ENCODE assay signal across 22 cellular contexts in genomic region chr7:47074702-47075153, GRCh38.
DNase-seq lines count a peak whose midpoint lies in the region; ATAC-seq and TF ChIP-seq lines count a peak whose summit lies in the region.
"Had no signal": no experiment of that assay in that cellular context is flagged by ENCODE, and none has a peak within 500 bp of the region (broad histone marks: within the 10 kb centered on the region; RNA-seq: fewer than 3 reads in every experiment).

No MANE protein-coding gene starts in this region.

- no peak overlapping the region for H3K27ac ChIP-seq in liver (ENCODE audit: low read depth in 1 of 2, low read length in 2 of 2)
- H3K27ac ChIP-seq in testis: no peak overlapping the region
- H3K27ac ChIP-seq: esophagus muscularis mucosa, neutrophil, SK-N-MC had no signal

- TF ChIP-seq CTCF in fibroblast of pulmonary artery (IDR thresholded peaks at IDR 0.05; ENCODE audit: low read length, missing control alignments) (no peak), liver (IDR thresholded peaks at IDR 0.05; ENCODE audit: low read depth, low read length, missing input control) (no peak), testis (IDR thresholded peaks at IDR 0.05) (no peak)

- 65% methylated on average over 2 of the region's 2 CpGs for WGBS in liver
- 40 to 45% methylated on average over 2 of the region's 2 CpGs for WGBS in testis, 2 donors

- intact Hi-C loops in testis (cut with DNase I; ENCODE audit: low total_unique reads): no loop called here

- no peaks in the 10 kb centered on the region for H3K36me3 ChIP-seq in liver (ENCODE audit: control insufficient read depth in 4 of 4, insufficient read depth in 3 of 4, low read depth in 1 of 4, low read length in 3 of 4)
- no peaks in the 10 kb centered on the region for H3K36me3 ChIP-seq in testis (ENCODE audit: low read depth, missing control alignments)
- H3K36me3 ChIP-seq: esophagus muscularis mucosa, neutrophil, thyroid gland had no signal

- TF ChIP-seq POLR2A in testis (IDR thresholded peaks at IDR 0.05): no peak

- H3K9me3 ChIP-seq in liver (ENCODE audit: control insufficient read depth in 4 of 4, low read length in 3 of 4) (no peaks in the 10 kb centered on the region), testis (no peaks in the 10 kb centered on the region)
- H3K9me3 ChIP-seq: esophagus muscularis mucosa, neutrophil, thyroid gland had no signal

- no peaks in the 10 kb centered on the region for H3K4me1 ChIP-seq in liver (ENCODE audit: control insufficient read depth in 4 of 4, insufficient read depth in 4 of 4, low read length in 3 of 4)
- no peaks in the 10 kb centered on the region for H3K4me1 ChIP-seq in testis

- DNase-seq in SK-MEL-5 (ENCODE audit: low read depth, low spot score): peak; percentile 23
- peak; percentile 45 for DNase-seq in fibroblast of pulmonary artery (ENCODE audit: low read depth)
- DNase-seq in testis: peak; percentile 48
- DNase-seq in activated effector memory CD4-positive, alpha-beta T cell treated with Interleukin-2 at 50 U/mL for 16 hours: no peak
- DNase-seq in NCI-H2171 (lab: John Stamatoyannopoulos, UW): no peak
- DNase-seq: activated B cell treated with CpG ODN at 0.5 μM for 24 hours; activated CD4-positive, alpha-beta memory T cell treated with anti-CD3 and anti-CD28 coated beads for 36 hours; anterior cingulate cortex; CD4-positive, alpha-beta T cell; DMS153; effector CD8-positive, alpha-beta T cell; NCI-H187; NCI-H2227 treated with DMSO at 0.1 percent for 48 hours; NCI-H82; stimulated activated CD4-positive, alpha-beta T cell treated with anti-CD3 and anti-CD28 coated beads, Interleukin-1b, Interleukin-23, amount 100 ng/mL, for 48 hours; stimulated activated naive CD4-positive, alpha-beta T cell treated with Interleukin-2 at 50 U/mL for 16 hours; thyroid gland had no signal

- H3K9ac ChIP-seq in liver (ENCODE audit: low read depth in 1 of 2, low read length in 2 of 2): no peak overlapping the region

- H3K27me3 ChIP-seq in liver (ENCODE audit: control insufficient read depth in 4 of 4, insufficient read depth in 4 of 4, low read length in 3 of 4) (no peaks in the 10 kb centered on the region), testis (no peaks in the 10 kb centered on the region)
- H3K27me3 ChIP-seq: esophagus muscularis mucosa, neutrophil, thyroid gland had no signal

- peak; percentile 18 to 19 for TF ChIP-seq RAD21 in liver (IDR thresholded peaks at IDR 0.05)

- ATAC-seq in HG03469 (IDR thresholded peaks at IDR 0.05; ENCODE audit: unreplicated experiment): no peak

- in situ Hi-C loops in SK-MEL-5 (cut with HindIII; ENCODE audit: low pct_unique_long_range_greater_than_20kb, low sequenced_read_pairs): loop anchor here (25.0 kb wide), 1 partner anchor 312 kb away; no protein-coding TSS in a partner anchor

- no peak overlapping the region for H3K4me3 ChIP-seq in fibroblast of pulmonary artery (replicated peaks; ENCODE audit: low read depth, low read length)
- no peak overlapping the region for H3K4me3 ChIP-seq in liver (ENCODE audit: low read depth in 1 of 3, low read length in 3 of 3)
- no peak overlapping the region for H3K4me3 ChIP-seq in testis
- H3K4me3 ChIP-seq: esophagus muscularis mucosa, SK-N-MC, thyroid gland had no signal

TF ChIP-seq in liver, 16 proteins besides CTCF, POLR2A, EP300 and RAD21:
- TF ChIP-seq FOXA1 (IDR thresholded peaks at IDR 0.05): no peak
- TF ChIP-seq RXRA (IDR thresholded peaks at IDR 0.05): peak in 1 of 2 donors; percentile 27
- TF ChIP-seq NR2F2 (IDR thresholded peaks at IDR 0.05): peak; percentile 81
- TF ChIP-seq SP1 (IDR thresholded peaks at IDR 0.05): peak; percentile 22

Comparison
In these comparisons a context has a peak if more than half of its experiments do, and no peak if none do; other contexts are left out.
1. DNase-seq: peak in SK-MEL-5 (single experiment), fibroblast of pulmonary artery (single experiment) and testis (single experiment); none in activated effector memory CD4-positive, alpha-beta T cell treated with Interleukin-2 at 50 U/mL for 16 hours (single experiment) and NCI-H2171 (single experiment).